In genomic region chr7:87215051-87215450, GRCh38 we compare ENCODE assay signal across 24 cellular contexts. TPM values are rescaled to one million over a fixed set of nuclear protein-coding genes. Genes with fewer than 3 reads are reported as not detected.
DNase-seq lines count a peak whose midpoint lies in the region; ATAC-seq, FAIRE-seq and TF ChIP-seq lines count a peak whose summit lies in the region.
"Had no signal": no experiment of that assay in that cellular context is flagged by ENCODE, and none has a peak within 500 bp of the region (broad histone marks: within the 10 kb centered on the region; RNA-seq: fewer than 3 reads in every experiment).

No MANE protein-coding gene starts in this region.

- H3K4me3 ChIP-seq in BLaER1 (peak overlapping the region; percentile 98), OCI-LY3 (ENCODE audit: low read length) (peak overlapping the region; percentile 13; the same call in 1 of the 2 replicates)
- H3K4me3 ChIP-seq in CD4-positive, alpha-beta memory T cell (ENCODE audit: low read length in 2 of 2): no peak overlapping the region
- H3K4me3 ChIP-seq: esophagus muscularis mucosa, heart left ventricle, upper lobe of left lung had no signal

- H3K4me1 ChIP-seq in BLaER1 (peaks cover 79% of the 10 kb centered on the region), OCI-LY3 (ENCODE audit: low read length) (peaks cover 57% of the 10 kb centered on the region)
- peaks cover 81% of the 10 kb centered on the region for H3K4me1 ChIP-seq in CD4-positive, alpha-beta memory T cell (ENCODE audit: insufficient read depth, low read length)
- H3K4me1 ChIP-seq: foreskin keratinocyte had no signal

- no peak for DNase-seq in CD4-positive, alpha-beta memory T cell
- DNase-seq in naive B cell (peak; percentile 46), NCI-H1436 (lab: John Stamatoyannopoulos, UW) (no peak), RCC 7860 (ENCODE audit: low spot score) (no peak), NCI-H2029 (lab: John Stamatoyannopoulos, UW) (no peak)
- DNase-seq: activated CD4-positive, alpha-beta T cell treated with anti-CD3 and anti-CD28 coated beads, Interleukin-2, amount 10 ng/mL, durations not matched to agents 24 days and 14 days; central memory CD4-positive, alpha-beta T cell; dermis blood vessel endothelial cell; foreskin keratinocyte; heart left ventricle; midbrain; NCI-H1436 treated with DMSO at 0.1 percent for 48 hours; NCI-H2107; NCI-H774; substantia nigra; upper lobe of left lung had no signal

- peaks cover 0 to 2% (median 0%) of the 10 kb centered on the region in 8 donors for H3K9me3 Mint-ChIP-seq in CD4-positive, alpha-beta memory T cell
- no peaks in the 10 kb centered on the region for H3K9me3 Mint-ChIP-seq in naive B cell
- H3K9me3 Mint-ChIP-seq: activated CD4-positive, alpha-beta T cell treated with anti-CD3 and anti-CD28 coated beads, Interleukin-2, amount 10 ng/mL, durations not matched to agents 24 days and 14 days; natural killer cell treated with Interleukin-12 subunit alpha and Interleukin-12 subunit beta and Interleukin-15 and Interleukin-18, amount 100 ng/mL, for 72 hours had no signal

- POLR2A ChIA-PET in CD4-positive, alpha-beta memory T cell (lab: Charles Lee; ENCODE audit: partially characterized antibody): interaction anchor here (3.1 to 6.9 kb wide), 3 partner anchors 31 to 64 kb away, joined by 14 to 189 read pairs (median 58); partner anchors contain the start of gene DMTF1

- no peak for FAIRE-seq in RCC 7860 (lab: Jason Lieb, UNC)

- H3K9me3 ChIP-seq in BLaER1 (peaks cover 22% of the 10 kb centered on the region), OCI-LY3 (ENCODE audit: insufficient read depth, low read length) (no peaks in the 10 kb centered on the region)
- no peaks in the 10 kb centered on the region for H3K9me3 ChIP-seq in CD4-positive, alpha-beta memory T cell (ENCODE audit: control insufficient read depth in 1 of 2, low read length in 2 of 2)
- H3K9me3 ChIP-seq: esophagus muscularis mucosa, heart left ventricle, upper lobe of left lung had no signal

- H3K36me3 ChIP-seq in BLaER1: peaks cover 34% of the 10 kb centered on the region
- no peaks in the 10 kb centered on the region for H3K36me3 ChIP-seq in CD4-positive, alpha-beta memory T cell (ENCODE audit: insufficient read depth, low read length)
- peaks cover 72% of the 10 kb centered on the region for H3K36me3 ChIP-seq in OCI-LY3 (replicated peaks; ENCODE audit: low read depth, low read length)

- H3K4me2 ChIP-seq in BLaER1 (peak overlapping the region; percentile 99), OCI-LY3 (ENCODE audit: low read length) (peak overlapping the region; percentile 42)
- H3K4me2 ChIP-seq: KMS-11 had no signal

- ATAC-seq in naive B cell (ENCODE audit: low read depth in 2 of 2): no peak
- ATAC-seq: foreskin keratinocyte; heart left ventricle; natural killer cell treated with Interleukin-12 subunit alpha and Interleukin-12 subunit beta and Interleukin-15 and Interleukin-18, amount 100 ng/mL, for 72 hours had no signal

- CTCF ChIA-PET in CD4-positive, alpha-beta memory T cell (lab: Charles Lee; ENCODE audit: partially characterized antibody): interaction anchor here (1.2 kb wide), 1 partner anchor 23 kb away, joined by 5 read pairs; no protein-coding TSS in a partner anchor

- peaks cover 57% of the 10 kb centered on the region for H4K20me1 ChIP-seq in BLaER1
- peaks cover 67% of the 10 kb centered on the region for H4K20me1 ChIP-seq in OCI-LY3 (ENCODE audit: insufficient read depth, low read length)

- no peak overlapping the region for H2AFZ ChIP-seq in OCI-LY3 (ENCODE audit: low read depth, low read length)

- peak overlapping the region; percentile 59; the same call in 1 of the 2 replicates for H3K9ac ChIP-seq in BLaER1
- H3K9ac ChIP-seq in OCI-LY3 (ENCODE audit: low read length): no peak overlapping the region
- H3K9ac ChIP-seq: KMS-11 had no signal

- peaks cover 91% of the 10 kb centered on the region for H3K79me2 ChIP-seq in OCI-LY3 (ENCODE audit: low read length)

- H3K27me3 ChIP-seq in BLaER1 (no peaks in the 10 kb centered on the region), OCI-LY3 (ENCODE audit: low read depth, low read length) (no peaks in the 10 kb centered on the region)
- H3K27me3 ChIP-seq in CD4-positive, alpha-beta memory T cell (ENCODE audit: insufficient read depth, low read length): no peaks in the 10 kb centered on the region
- H3K27me3 ChIP-seq: esophagus muscularis mucosa, foreskin keratinocyte, heart left ventricle, upper lobe of left lung had no signal

- TF ChIP-seq CTCF in OCI-LY3 (IDR thresholded peaks at IDR 0.05; ENCODE audit: low read depth, low read length): no peak

- peaks cover 5 to 48% of the 10 kb centered on the region in 2 donors for H3K36me3 Mint-ChIP-seq in CD4-positive, alpha-beta memory T cell
- H3K36me3 Mint-ChIP-seq in naive B cell: peaks cover 0 to 3% of the 10 kb centered on the region in 2 donors
- H3K36me3 Mint-ChIP-seq: natural killer cell treated with Interleukin-12 subunit alpha and Interleukin-12 subunit beta and Interleukin-15 and Interleukin-18, amount 100 ng/mL, for 72 hours had no signal

- no peaks in the 10 kb centered on the region for H3K27me3 Mint-ChIP-seq in CD4-positive, alpha-beta memory T cell
- H3K27me3 Mint-ChIP-seq in naive B cell: no peaks in the 10 kb centered on the region
- H3K27me3 Mint-ChIP-seq: activated CD4-positive, alpha-beta T cell treated with anti-CD3 and anti-CD28 coated beads, Interleukin-2, amount 10 ng/mL, durations not matched to agents 24 days and 14 days; natural killer cell treated with Interleukin-12 subunit alpha and Interleukin-12 subunit beta and Interleukin-15 and Interleukin-18, amount 100 ng/mL, for 72 hours had no signal

- H3K27ac ChIP-seq in BLaER1 (peak overlapping the region; percentile 96), OCI-LY3 (ENCODE audit: low read length) (no peak overlapping the region)
- peak overlapping the region; percentile 36 for H3K27ac ChIP-seq in CD4-positive, alpha-beta memory T cell (ENCODE audit: low read depth, low read length)
- H3K27ac ChIP-seq: esophagus muscularis mucosa, foreskin keratinocyte, heart left ventricle, KMS-11, RWPE1, VCaP had no signal

- H3K27ac Mint-ChIP-seq in CD4-positive, alpha-beta memory T cell: peak overlapping the region in 2 of 7 donors; percentile 47 to 67
- peak overlapping the region; percentile 1 to 100 (median 97) for H3K27ac Mint-ChIP-seq in naive B cell

- H3K4me3 Mint-ChIP-seq in CD4-positive, alpha-beta memory T cell: peak overlapping the region in 2 of 8 donors; percentile 17 to 91
- peak overlapping the region; percentile 42 to 97 (median 90) for H3K4me3 Mint-ChIP-seq in naive B cell
- H3K4me3 Mint-ChIP-seq: CD14-positive monocyte had no signal

- intact Hi-C loops in CD4-positive, alpha-beta memory T cell (cut with micrococcal nuclease): loop anchor here (5.0 to 10.0 kb wide), 2 partner anchors 43 to 1000 kb away; no protein-coding TSS in a partner anchor

- peaks cover 55 to 97% (median 71%) of the 10 kb centered on the region in 4 donors for H3K4me1 Mint-ChIP-seq in CD4-positive, alpha-beta memory T cell
- peaks cover 56 to 88% (median 72%) of the 10 kb centered on the region in 3 donors for H3K4me1 Mint-ChIP-seq in naive B cell

RNA-seq across cellular contexts. Expression of gene TMEM243, which starts 4.5 kb away (rescaled TPM):
- 100 to 1,000 TPM; 103 to 105 TPM for total RNA-seq in CD4-positive, alpha-beta memory T cell
- 10 to 100 TPM; 81.3 to 90.4 TPM for polyA plus RNA-seq in CD4-positive, alpha-beta memory T cell
- polyA plus RNA-seq in naive B cell (ENCODE audit: low read depth in 6 of 6): 100 to 1,000 TPM; 135 to 209 (median 173) TPM

Comparison
In these comparisons a context has a peak if more than half of its experiments do, and no peak if none do; other contexts are left out.
1. H3K4me3 ChIP-seq: peak in BLaER1 (single experiment) and OCI-LY3 (single experiment); none in CD4-positive, alpha-beta memory T cell (0 of 2).